Comparison of ENCODE assay signal across 1 cellular context in the genomic region with DNA sequence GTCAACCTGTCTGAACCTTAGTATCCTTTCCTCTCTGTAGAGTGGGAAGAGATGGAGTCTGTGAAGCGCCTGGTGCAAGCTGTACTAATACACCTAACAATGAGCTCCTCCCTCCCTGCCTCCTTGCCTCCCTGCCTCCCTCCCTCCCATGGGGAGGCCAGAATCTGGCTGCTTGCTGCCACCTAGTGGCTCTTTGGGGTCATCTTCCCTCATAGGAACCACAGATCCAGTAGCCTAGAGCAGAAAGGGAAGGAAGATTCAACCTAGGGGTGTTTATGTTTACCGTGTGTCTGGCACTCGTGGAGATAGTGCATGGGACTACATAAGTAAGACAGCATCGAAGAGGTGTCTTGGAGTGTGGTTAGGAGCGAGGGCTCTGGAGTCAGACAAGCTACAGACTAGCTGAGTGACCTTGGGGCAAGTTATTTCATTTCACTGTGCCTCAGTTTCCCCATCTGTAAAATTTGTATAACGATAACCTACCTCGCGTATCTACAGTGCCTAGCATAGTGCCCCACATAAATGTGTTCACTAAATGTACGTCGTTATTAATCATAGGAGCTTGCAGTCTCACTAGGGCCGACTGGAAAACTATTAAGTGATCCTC.
A peak's percentile ranks its signal among the peaks of the same experiment; 100 is the strongest.
TF ChIP-seq lines count a peak whose summit lies in the region.

No MANE protein-coding gene starts in this region.

TF ChIP-seq in HepG2, 621 proteins besides CTCF, POLR2A, EP300 and RAD21 (continued from another document):
- peak; percentile 98 for TF ChIP-seq ZNF770 (CRISPR knock-in tag; IDR thresholded peaks at IDR 0.05)
- no peak for TF ChIP-seq ZNF792 (CRISPR knock-in tag; IDR thresholded peaks at IDR 0.05)
TF ChIP-seq in HepG2: peak in this region for 13.
